Comparison of ENCODE assay signal across 27 cellular contexts in genomic region chr1:54002544-54003248, GRCh38. TPM values are rescaled to one million over a fixed set of nuclear protein-coding genes. Genes with fewer than 3 reads are reported as not detected.
"Had no signal": no experiment of that assay in that cellular context is flagged by ENCODE, and none has a peak within 500 bp of the region (broad histone marks: within the 10 kb centered on the region; RNA-seq: fewer than 3 reads in every experiment).

No MANE protein-coding gene starts in this region.

- H3K27ac ChIP-seq: coronary artery, hepatocyte, neutrophil, right atrium auricular region, sigmoid colon, skin epidermis, thoracic aorta, transverse colon had no signal

- H3K4me1 Mint-ChIP-seq: naive thymus-derived CD4-positive, alpha-beta T cell; stimulated activated naive B cell treated with anti-CD40 and anti-IgM and Interleukin-4, amounts not matched to agents 10 μg/mL and 1 μg/mL and 100 μg/mL, for 72 hours; stimulated activated naive CD8-positive, alpha-beta T cell treated with anti-CD3 and anti-CD28 coated beads, Interleukin-15, amount 100 ng/mL, for 72 hours had no signal

- ATAC-seq: left colon; naive thymus-derived CD4-positive, alpha-beta T cell; stimulated activated naive B cell treated with anti-CD40 and anti-IgM and Interleukin-4, amounts not matched to agents 10 μg/mL and 1 μg/mL and 100 μg/mL, for 72 hours; stimulated activated naive CD8-positive, alpha-beta T cell treated with anti-CD3 and anti-CD28 coated beads, Interleukin-15, amount 100 ng/mL, for 72 hours had no signal

- H3K36me3 Mint-ChIP-seq: stimulated activated naive B cell treated with anti-CD40 and anti-IgM and Interleukin-4, amounts not matched to agents 10 μg/mL and 1 μg/mL and 100 μg/mL, for 72 hours had no signal

- H3K4me3 ChIP-seq: coronary artery, hepatocyte, right atrium auricular region, sigmoid colon, skin epidermis, thoracic aorta, transverse colon had no signal

- H3K4me1 ChIP-seq: right atrium auricular region, sigmoid colon, transverse colon had no signal

- DNase-seq: effector CD4-positive, alpha-beta T cell; foreskin melanocyte; left colon; mesendoderm; naive thymus-derived CD4-positive, alpha-beta T cell; nephron progenitor cell; posterior cingulate gyrus; sigmoid colon; stimulated activated CD4-positive, alpha-beta T cell treated with anti-CD3 and anti-CD28 coated beads, Interleukin-2, amount 100 ng/mL, for 24 hours; stimulated activated CD4-positive, alpha-beta T cell treated with anti-CD3 and anti-CD28 coated beads, Interleukin-4, amount 100 ng/mL, for 4 hours; stimulated activated naive B cell treated with anti-CD40 and anti-IgM and Interleukin-4, amounts not matched to agents 10 μg/mL and 1 μg/mL and 100 μg/mL, for 72 hours; stimulated activated naive CD8-positive, alpha-beta T cell treated with anti-CD3 and anti-CD28 coated beads, Interleukin-15, amount 100 ng/mL, for 72 hours; substantia nigra; transverse colon had no signal

- H3K9me3 ChIP-seq: neutrophil, right atrium auricular region, sigmoid colon, thoracic aorta, transverse colon had no signal

- H3K27me3 ChIP-seq: hepatocyte, right atrium auricular region, sigmoid colon, transverse colon had no signal

- H3K9me3 Mint-ChIP-seq: stimulated activated naive CD8-positive, alpha-beta T cell treated with anti-CD3 and anti-CD28 coated beads, Interleukin-15, amount 100 ng/mL, for 72 hours had no signal

- H3K36me3 ChIP-seq: neutrophil, right atrium auricular region, sigmoid colon, thoracic aorta, transverse colon had no signal

- H3K4me3 Mint-ChIP-seq: naive thymus-derived CD4-positive, alpha-beta T cell; nephron progenitor cell; stimulated activated naive B cell treated with anti-CD40 and anti-IgM and Interleukin-4, amounts not matched to agents 10 μg/mL and 1 μg/mL and 100 μg/mL, for 72 hours; stimulated activated naive CD8-positive, alpha-beta T cell treated with anti-CD3 and anti-CD28 coated beads, Interleukin-15, amount 100 ng/mL, for 72 hours had no signal

- H3K27ac Mint-ChIP-seq: nephron progenitor cell; stimulated activated naive B cell treated with anti-CD40 and anti-IgM and Interleukin-4, amounts not matched to agents 10 μg/mL and 1 μg/mL and 100 μg/mL, for 72 hours; stimulated activated naive CD8-positive, alpha-beta T cell treated with anti-CD3 and anti-CD28 coated beads, Interleukin-15, amount 100 ng/mL, for 72 hours had no signal

RNA-seq across cellular contexts. Expression of gene LDLRAD1, which starts 15.3 kb away (rescaled TPM):
- total RNA-seq: dermis microvascular lymphatic vessel endothelial cell; kidney epithelial cell; left colon; liver; lung microvascular endothelial cell; mononuclear cell; naive thymus-derived CD4-positive, alpha-beta T cell; osteoblast; right atrium auricular region; sigmoid colon; thoracic aorta; transverse colon; urinary bladder had no signal
- polyA plus RNA-seq: liver; naive thymus-derived CD4-positive, alpha-beta T cell; sigmoid colon; urinary bladder had no signal
